Comparison of ENCODE assay signal across 26 cellular contexts in genomic region chr2:85746313-85747004, GRCh38. TPM values are rescaled to one million over a fixed set of nuclear protein-coding genes. Genes with fewer than 3 reads are reported as not detected.
A peak's percentile ranks its signal among the peaks of the same experiment; 100 is the strongest.
DNase-seq lines count a peak whose midpoint lies in the region; ATAC-seq and TF ChIP-seq lines count a peak whose summit lies in the region.
"Had no signal": no experiment of that assay in that cellular context is flagged by ENCODE, and none has a peak within 500 bp of the region (broad histone marks: within the 10 kb centered on the region; RNA-seq: fewer than 3 reads in every experiment).

No MANE protein-coding gene starts in this region.

- H3K27ac ChIP-seq in breast epithelium (peak overlapping the region; percentile 80 to 97), coronary artery (peak overlapping the region; percentile 96 to 98), gastrocnemius medialis (peak overlapping the region; percentile 94 to 98 (median 97)), uterus (peak overlapping the region; percentile 93 to 96), testis (no peak overlapping the region)

- BruUV-seq in MCF 10A (replicated peaks; lab: Mats Ljungman, UMichigan), result no TSS peak

- H3K4me3 Mint-ChIP-seq in MCF 10A (ENCODE audit: unreplicated experiment) (no peak overlapping the region), immature natural killer cell (no peak overlapping the region)

- H3K36me3 ChIP-seq in breast epithelium (no peaks in the 10 kb centered on the region), gastrocnemius medialis (no peaks in the 10 kb centered on the region), uterus (no peaks in the 10 kb centered on the region), testis (ENCODE audit: low read depth, missing control alignments) (no peaks in the 10 kb centered on the region), HAP-1 (replicated peaks) (no peaks in the 10 kb centered on the region)

- peaks cover 46% of the 10 kb centered on the region for H3K27me3 Mint-ChIP-seq in MCF 10A (ENCODE audit: insufficient read depth, unreplicated experiment)
- H3K27me3 Mint-ChIP-seq in immature natural killer cell (ENCODE audit: low read depth in 3 of 3), result peaks cover 14 to 30% (median 17%) of the 10 kb centered on the region in 3 donors

- WGBS in testis, 2 donors, result 87 to 89% methylated on average over 8 of the region's 8 CpGs

- H3K27ac Mint-ChIP-seq in MCF 10A (ENCODE audit: low read depth, unreplicated experiment) (no peak overlapping the region), immature natural killer cell (no peak overlapping the region)
- H3K27ac Mint-ChIP-seq: activated B cell treated with CpG ODN at 0.5 μM for 24 hours had no signal

- no peak for DNase-seq in breast epithelium (ENCODE audit: low spot score in 2 of 2)
- DNase-seq in MCF 10A (ENCODE audit: unreplicated experiment), result no peak
- no peak for DNase-seq in coronary artery (ENCODE audit: low spot score)
- no peak for DNase-seq in gastrocnemius medialis
- no peak for DNase-seq in uterus
- DNase-seq in immature natural killer cell, result no peak
- no peak for DNase-seq in testis
- no peak for DNase-seq in HAP-1 (ENCODE audit: low spot score in 2 of 2)
- DNase-seq: activated B cell treated with CpG ODN at 0.5 μM for 24 hours; activated CD4-positive, alpha-beta T cell treated with anti-CD3 and anti-CD28 coated beads, Interleukin-2, amount 50 U/mL, for 48 hours; activated gamma-delta T cell; GF-D8; Karpas-422; kidney; mesendoderm; naive B cell; NCI-H1048; NCI-H2029 treated with DMSO at 0.1 percent for 48 hours; NCI-H446 had no signal

- intact Hi-C loops in breast epithelium (cut with DNase I; ENCODE audit: low total_unique reads), result no loop called here
- intact Hi-C loops in MCF 10A (cut with micrococcal nuclease), result no loop called here
- intact Hi-C loops in gastrocnemius medialis (cut with DNase I; ENCODE audit: low total_unique reads), result no loop called here
- intact Hi-C loops in uterus (cut with DNase I; ENCODE audit: low total_unique reads), result no loop called here
- intact Hi-C loops in testis (cut with DNase I; ENCODE audit: low total_unique reads), result no loop called here

- POLR2A ChIA-PET in MCF 10A (lab: Yijun Ruan, JAX), result interaction anchor here (0.6 to 1.1 kb wide), 2 partner anchors 17 to 23 kb away, joined by 3 to 4 read pairs; no protein-coding TSS in a partner anchor

- H3K4me1 Mint-ChIP-seq in MCF 10A (ENCODE audit: insufficient read depth, unreplicated experiment) (peaks cover 26% of the 10 kb centered on the region), immature natural killer cell (no peaks in the 10 kb centered on the region)

- peaks cover 13 to 30% of the 10 kb centered on the region in 2 donors for H3K4me1 ChIP-seq in breast epithelium
- peaks cover 80 to 84% of the 10 kb centered on the region in 2 donors for H3K4me1 ChIP-seq in gastrocnemius medialis
- peaks cover 30 to 45% of the 10 kb centered on the region in 2 donors for H3K4me1 ChIP-seq in uterus
- H3K4me1 ChIP-seq in testis, result peaks cover 52% of the 10 kb centered on the region
- H3K4me1 ChIP-seq in HAP-1, result no peaks in the 10 kb centered on the region

- no peak for TF ChIP-seq POLR2A in breast epithelium (IDR thresholded peaks at IDR 0.05)
- TF ChIP-seq POLR2A in gastrocnemius medialis (IDR thresholded peaks at IDR 0.05), result no peak
- TF ChIP-seq POLR2A in uterus (IDR thresholded peaks at IDR 0.05), result no peak
- TF ChIP-seq POLR2A in testis (IDR thresholded peaks at IDR 0.05), result no peak

- H3K36me3 Mint-ChIP-seq in MCF 10A (ENCODE audit: insufficient read depth, unreplicated experiment) (no peaks in the 10 kb centered on the region), immature natural killer cell (no peaks in the 10 kb centered on the region)

- H3K9me3 ChIP-seq in breast epithelium (no peaks in the 10 kb centered on the region), gastrocnemius medialis (no peaks in the 10 kb centered on the region), uterus (no peaks in the 10 kb centered on the region), testis (no peaks in the 10 kb centered on the region), HAP-1 (no peaks in the 10 kb centered on the region)

- ATAC-seq in gastrocnemius medialis, result no peak
- ATAC-seq: SK-N-SH treated with all-trans-retinoic acid at 6 μM for 48 hours had no signal

- in situ Hi-C loops in gastrocnemius medialis (cut with MboI; ENCODE audit: low sequenced_read_pairs in 4 of 4), result loop anchor here in 1 of 4 donors (10.0 kb wide), 1 partner anchor 48 kb away; no protein-coding TSS in a partner anchor
- in situ Hi-C loops in HAP-1 (cut with MboI; ENCODE audit: low sequenced_read_pairs), result no loop called here

- no peaks in the 10 kb centered on the region for H3K27me3 ChIP-seq in breast epithelium
- H3K27me3 ChIP-seq in gastrocnemius medialis, result no peaks in the 10 kb centered on the region
- no peaks in the 10 kb centered on the region for H3K27me3 ChIP-seq in uterus
- H3K27me3 ChIP-seq in testis, result no peaks in the 10 kb centered on the region
- peaks cover 48% of the 10 kb centered on the region for H3K27me3 ChIP-seq in HAP-1 (ENCODE audit: low read depth)

- H3K4me3 ChIP-seq in breast epithelium (no peak overlapping the region), coronary artery (no peak overlapping the region), gastrocnemius medialis (no peak overlapping the region), uterus (no peak overlapping the region), testis (no peak overlapping the region), HAP-1 (no peak overlapping the region)

- CTCF ChIA-PET in MCF 10A (lab: Yijun Ruan, JAX), result interaction anchor here (0.7 to 3.7 kb wide), 6 partner anchors 17 to 68 kb away, joined by 3 to 24 read pairs (median 5); no protein-coding TSS in a partner anchor

- no peaks in the 10 kb centered on the region for H3K9me3 Mint-ChIP-seq in MCF 10A (ENCODE audit: unreplicated experiment)
- H3K9me3 Mint-ChIP-seq in immature natural killer cell, result no peaks in the 10 kb centered on the region

- TF ChIP-seq CTCF in breast epithelium (IDR thresholded peaks at IDR 0.05) (no peak), MCF 10A (IDR thresholded peaks at IDR 0.05; ENCODE audit: unreplicated experiment) (no peak), coronary artery (IDR thresholded peaks at IDR 0.05) (no peak), gastrocnemius medialis (IDR thresholded peaks at IDR 0.05 in 4 of 5, conservative IDR thresholded peaks at IDR 0.05 in 1 of 5) (no peak), uterus (IDR thresholded peaks at IDR 0.05) (no peak), testis (IDR thresholded peaks at IDR 0.05) (no peak)

RNA-seq across cellular contexts. Expression of gene ATOH8, which starts 7.3 kb away (rescaled TPM):
- total RNA-seq in breast epithelium, result 100 to 1,000 TPM in 1 of 3 donors, 10 to 100 TPM in 2; 20.8 to 167 (median 46.2) TPM
- total RNA-seq in MCF 10A (2022), result 0.72 and 1.2 TPM in 2 replicates
- total RNA-seq in gastrocnemius medialis, result 100 to 1,000 TPM; 122 to 266 (median 150) TPM
- 10 to 100 TPM; 13.2 to 83.0 (median 45.3) TPM for total RNA-seq in uterus
- not detected for polyA plus RNA-seq in immature natural killer cell
- 10 to 100 TPM; 14.2 to 16.8 TPM for total RNA-seq in testis
- polyA plus RNA-seq in testis (ENCODE audit: insufficient read depth, low read depth, low replicate concordance), result 13.5 TPM
- total RNA-seq: activated B cell treated with CpG ODN at 0.5 μM for 24 hours had no signal

RNA-seq across cellular contexts. Expression of gene GNLY, which starts 52.3 kb away (rescaled TPM):
- 1 to 10 TPM; 2.0 to 2.6 (median 2.1) TPM for total RNA-seq in breast epithelium
- not detected in 2 replicates for total RNA-seq in MCF 10A (2022)
- total RNA-seq in gastrocnemius medialis, result 10 to 100 TPM in 2 of 4 donors, 1 to 10 TPM in 2; 3.6 to 36.1 (median 12.0) TPM
- total RNA-seq in uterus, result 1 to 10 TPM in 2 of 4 donors, under 1 TPM in 1, not detected in 1; 0.48 to 5.9 (median 4.8) TPM
- over 10,000 TPM; 13,165 to 20,506 (median 19,340) TPM for polyA plus RNA-seq in immature natural killer cell
- total RNA-seq in testis, result 1 to 10 TPM in 1 of 2 donors, under 1 TPM in 1; 0.43 to 2.6 TPM
- 2.2 TPM for polyA plus RNA-seq in testis (ENCODE audit: insufficient read depth, low read depth, low replicate concordance)
- total RNA-seq: A172, epithelial cell of proximal tubule, frontal cortex, H4, HT1080 had no signal
- polyA plus RNA-seq: BJ had no signal

Comparison
In these comparisons a context has a peak if more than half of its experiments do, and no peak if none do; other contexts are left out.
1. H3K27ac ChIP-seq: peak in breast epithelium (2 of 2), coronary artery (2 of 2), gastrocnemius medialis (4 of 4) and uterus (2 of 2); none in testis (0 of 2).